ENCODE assay signal across 28 cellular contexts in genomic region chr12:108156717-108157116, GRCh38. TPM values are rescaled to one million over a fixed set of nuclear protein-coding genes. Genes with fewer than 3 reads are reported as not detected.
"Had no signal": no experiment of that assay in that cellular context is flagged by ENCODE, and none has a peak within 500 bp of the region (broad histone marks: within the 10 kb centered on the region; RNA-seq: fewer than 3 reads in every experiment).

No MANE protein-coding gene starts in this region.

- H3K4me3 ChIP-seq: body of pancreas, cardiac muscle cell, esophagus squamous epithelium, pancreas, psoas muscle, stomach, thyroid gland, upper lobe of right lung had no signal

- H3K36me3 Mint-ChIP-seq: activated CD8-positive, alpha-beta memory T cell treated with anti-CD3 and anti-CD28 coated beads, Interleukin-2, amount 10 ng/mL, durations not matched to agents 7 days and 5 days; activated naive CD4-positive, alpha-beta T cell treated with anti-CD3 and anti-CD28 coated beads, Interleukin-2, amount 50 U/mL, for 72 hours; naive thymus-derived CD8-positive, alpha-beta T cell; stimulated activated naive B cell treated with anti-CD40 and anti-IgM and Interleukin-4, amounts not matched to agents 10 μg/mL and 1 μg/mL and 100 μg/mL, for 72 hours had no signal

- FAIRE-seq: endothelial cell of umbilical vein, pancreas had no signal

- H3K4me1 ChIP-seq: body of pancreas, pancreas, psoas muscle, stomach, upper lobe of right lung had no signal

- H3K27me3 ChIP-seq: body of pancreas, cardiac muscle cell, esophagus squamous epithelium, stomach, thyroid gland, upper lobe of right lung had no signal

- H3K9me3 ChIP-seq: body of pancreas, esophagus squamous epithelium, pancreas, psoas muscle, stomach, thyroid gland, upper lobe of right lung had no signal

- H3K36me3 ChIP-seq: cardiac muscle cell, esophagus squamous epithelium, pancreas, stomach, thyroid gland, upper lobe of right lung had no signal

- H3K4me1 Mint-ChIP-seq: activated CD4-positive, alpha-beta T cell treated with anti-CD3 and anti-CD28 coated beads for 36 hours; activated CD8-positive, alpha-beta memory T cell treated with anti-CD3 and anti-CD28 coated beads, Interleukin-2, amount 10 ng/mL, durations not matched to agents 7 days and 5 days; stimulated activated naive B cell treated with anti-CD40 and anti-IgM and Interleukin-4, amounts not matched to agents 10 μg/mL and 1 μg/mL and 100 μg/mL, for 72 hours had no signal

- H3K9me3 Mint-ChIP-seq: activated naive CD4-positive, alpha-beta T cell treated with anti-CD3 and anti-CD28 coated beads, Interleukin-2, amount 50 U/mL, for 72 hours; activated T-helper 2 cell treated with anti-CD3 and anti-CD28 coated beads, Interferon-gamma antibody, Interleukin-2, Interleukin-4, amounts not matched to agents 10 μg/mL and 5 μg/mL and 100 μg/mL, durations not matched to agents 14 hours and 24 hours and 36 hours; neural crest cell had no signal

- H3K27ac Mint-ChIP-seq: activated CD4-positive, alpha-beta T cell treated with anti-CD3 and anti-CD28 coated beads for 36 hours; activated CD8-positive, alpha-beta memory T cell treated with anti-CD3 and anti-CD28 coated beads, Interleukin-2, amount 10 ng/mL, durations not matched to agents 7 days and 5 days; activated CD8-positive, alpha-beta T cell treated with anti-CD3 and anti-CD28 coated beads, Interleukin-2, amount 10 ng/mL, durations not matched to agents 7 days and 5 days; activated naive CD4-positive, alpha-beta T cell treated with anti-CD3 and anti-CD28 coated beads, Interleukin-2, amount 50 U/mL, for 72 hours; activated T-helper 2 cell treated with anti-CD3 and anti-CD28 coated beads, Interferon-gamma antibody, Interleukin-2, Interleukin-4, amounts not matched to agents 10 μg/mL and 5 μg/mL and 100 μg/mL, durations not matched to agents 14 hours and 24 hours and 36 hours; effector memory CD8-positive, alpha-beta T cell; memory B cell; naive thymus-derived CD8-positive, alpha-beta T cell; stimulated activated naive B cell treated with anti-CD40 and anti-IgM and Interleukin-4, amounts not matched to agents 10 μg/mL and 1 μg/mL and 100 μg/mL, for 72 hours had no signal

- DNase-seq: activated CD4-positive, alpha-beta T cell treated with anti-CD3 and anti-CD28 coated beads for 36 hours; activated CD4-positive, CD25-positive, alpha-beta regulatory T cell; activated CD8-positive, alpha-beta memory T cell treated with anti-CD3 and anti-CD28 coated beads, Interleukin-2, amount 10 ng/mL, durations not matched to agents 7 days and 5 days; activated CD8-positive, alpha-beta T cell treated with anti-CD3 and anti-CD28 coated beads, Interleukin-2, amount 10 ng/mL, durations not matched to agents 7 days and 5 days; activated naive CD4-positive, alpha-beta T cell; activated T-cell treated with anti-CD3 and anti-CD28 coated beads, Interleukin-2, amount 50 U/mL, for 48 hours; body of pancreas; cortex of kidney; effector memory CD8-positive, alpha-beta T cell; esophagus squamous epithelium; foreskin melanocyte; midbrain; naive thymus-derived CD8-positive, alpha-beta T cell; pancreas; psoas muscle; stimulated activated CD4-positive, alpha-beta T cell treated with anti-CD3 and anti-CD28 coated beads, Interleukin-15, amount 100 ng/mL, for 24 hours; stimulated activated CD4-positive, alpha-beta T cell treated with anti-CD3 and anti-CD28 coated beads, Interleukin-2, amount 100 ng/mL, for 24 hours; stimulated activated naive B cell treated with anti-CD40 and anti-IgM and Interleukin-4, amounts not matched to agents 10 μg/mL and 1 μg/mL and 100 μg/mL, for 72 hours; stomach; thyroid gland; upper lobe of right lung had no signal

- H3K4me3 Mint-ChIP-seq: activated CD4-positive, alpha-beta T cell treated with anti-CD3 and anti-CD28 coated beads for 36 hours; activated CD8-positive, alpha-beta memory T cell treated with anti-CD3 and anti-CD28 coated beads, Interleukin-2, amount 10 ng/mL, durations not matched to agents 7 days and 5 days; activated CD8-positive, alpha-beta T cell treated with anti-CD3 and anti-CD28 coated beads, Interleukin-2, amount 10 ng/mL, durations not matched to agents 7 days and 5 days; effector memory CD8-positive, alpha-beta T cell; memory B cell; naive thymus-derived CD8-positive, alpha-beta T cell; neural crest cell; stimulated activated naive B cell treated with anti-CD40 and anti-IgM and Interleukin-4, amounts not matched to agents 10 μg/mL and 1 μg/mL and 100 μg/mL, for 72 hours had no signal

- H3K27ac ChIP-seq: body of pancreas, cardiac muscle cell, esophagus squamous epithelium, pancreas, psoas muscle, stomach, thyroid gland, upper lobe of right lung had no signal

RNA-seq across cellular contexts. Expression of gene WSCD2, which starts 27.6 kb away (rescaled TPM):
- total RNA-seq: activated CD4-positive, alpha-beta T cell treated with anti-CD3 and anti-CD28 coated beads for 36 hours; activated CD8-positive, alpha-beta memory T cell treated with anti-CD3 and anti-CD28 coated beads, Interleukin-2, amount 10 ng/mL, durations not matched to agents 7 days and 5 days; activated CD8-positive, alpha-beta T cell treated with anti-CD3 and anti-CD28 coated beads, Interleukin-2, amount 10 ng/mL, durations not matched to agents 7 days and 5 days; activated naive CD4-positive, alpha-beta T cell treated with anti-CD3 and anti-CD28 coated beads, Interleukin-2, amount 50 U/mL, for 72 hours; activated T-helper 2 cell treated with anti-CD3 and anti-CD28 coated beads, Interferon-gamma antibody, Interleukin-2, Interleukin-4, amounts not matched to agents 10 μg/mL and 5 μg/mL and 100 μg/mL, durations not matched to agents 14 hours and 24 hours and 36 hours; endothelial cell of umbilical vein; naive thymus-derived CD8-positive, alpha-beta T cell; T-helper 1 cell treated with Interleukin-12 subunit alpha and Interleukin-12 subunit beta and Interleukin-4 antibody, amounts not matched to agents 30 ng/mL and 1 ng/mL, for 36 hours had no signal
- polyA plus RNA-seq: endothelial cell of umbilical vein; naive thymus-derived CD8-positive, alpha-beta T cell had no signal
